Comparison of ENCODE assay signal across 8 cellular contexts in the genomic region with DNA sequence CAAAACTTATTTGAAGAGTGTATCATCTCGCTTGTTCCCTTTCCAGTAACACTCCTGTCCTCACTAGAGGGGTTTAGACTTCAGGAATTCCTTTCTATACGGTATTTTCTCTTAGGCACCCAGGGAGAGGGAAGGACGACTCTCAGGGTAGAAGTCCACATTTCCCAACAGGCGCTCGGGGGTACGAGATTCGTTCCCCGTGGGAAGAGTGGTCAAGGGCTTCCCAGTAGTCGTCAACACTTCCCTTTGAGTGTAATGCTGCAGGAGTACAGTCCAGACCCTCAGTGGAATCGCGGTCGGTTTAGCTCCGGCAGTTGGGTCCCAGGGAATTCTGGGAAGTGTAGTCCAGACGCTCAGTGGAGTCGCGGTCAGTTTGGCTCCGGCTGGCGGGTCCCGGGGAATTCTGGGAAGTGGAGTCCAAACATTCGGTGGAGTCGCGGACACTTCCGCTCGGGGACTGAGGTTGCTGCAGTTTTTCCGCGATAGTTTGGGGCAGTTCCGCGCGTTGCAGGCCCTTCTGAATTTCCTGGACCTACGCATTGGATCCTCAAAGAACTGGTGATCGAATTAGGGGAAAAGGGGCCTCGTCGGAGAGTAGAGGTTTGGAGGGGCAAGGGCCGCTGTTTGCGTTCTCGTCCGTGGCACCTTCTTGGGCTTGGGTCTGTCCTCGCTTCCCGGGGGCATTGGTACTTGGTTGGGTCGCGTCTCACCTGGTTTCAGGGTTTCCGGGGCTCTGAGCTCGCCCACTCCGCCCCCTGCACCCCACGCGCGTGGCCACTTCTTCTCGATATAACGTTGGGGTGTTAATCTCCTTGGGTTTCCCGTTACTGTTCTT. TPM values are rescaled to one million over a fixed set of nuclear protein-coding genes. Genes with fewer than 3 reads are reported as not detected.
DNase-seq lines count a peak whose midpoint lies in the region; TF ChIP-seq lines count a peak whose summit lies in the region.

A gene (plus strand): TSS at position 431 of the 835 bp plus-strand sequence. CDS start 3,513 bp downstream, outside the sequence.

- H3K27me3 Mint-ChIP-seq in HFFc6 (ENCODE audit: insufficient read depth): peaks cover 2% of the 10 kb centered on the region
- no peaks in the 10 kb centered on the region for H3K27me3 Mint-ChIP-seq in activated naive CD4-positive, alpha-beta T cell treated with anti-CD3 and anti-CD28 coated beads, Interleukin-2, amount 50 U/mL, for 24 hours

- 0% methylated on average over 35 to 50 of the region's 50 CpGs for WGBS in testis, 2 donors

- peak within 1 kb of the TSS; percentile 99 for H3K4me2 ChIP-seq in osteoblast (ENCODE audit: insufficient read depth, low read length)

- H3K27ac ChIP-seq in osteoblast (ENCODE audit: low read depth, low read length): peak within 1 kb of the TSS; percentile 60
- H3K27ac ChIP-seq in testis: peak within 1 kb of the TSS; percentile 53 to 60

- peak within 1 kb of the TSS; percentile 89 for H3K27ac Mint-ChIP-seq in HFFc6
- H3K27ac Mint-ChIP-seq in activated naive CD4-positive, alpha-beta T cell treated with anti-CD3 and anti-CD28 coated beads, Interleukin-2, amount 50 U/mL, for 24 hours: peak within 1 kb of the TSS; percentile 85

- peaks cover 20% of the 10 kb centered on the region for H3K36me3 Mint-ChIP-seq in HFFc6 (ENCODE audit: low read depth)
- peaks cover 19% of the 10 kb centered on the region for H3K36me3 Mint-ChIP-seq in activated naive CD4-positive, alpha-beta T cell treated with anti-CD3 and anti-CD28 coated beads, Interleukin-2, amount 50 U/mL, for 24 hours

- intact Hi-C loops in testis (cut with DNase I; ENCODE audit: low total_unique reads): no loop called here

- peak within 1 kb of the TSS; percentile 91 for H3K9ac ChIP-seq in ES-I3 (ENCODE audit: low read depth, low read length)

- no peak for TF ChIP-seq POLR2A in testis (IDR thresholded peaks at IDR 0.05)

- no peaks in the 10 kb centered on the region for H3K27me3 ChIP-seq in osteoblast (ENCODE audit: insufficient read depth, low read length)
- H3K27me3 ChIP-seq in testis: no peaks in the 10 kb centered on the region

- DNase-seq in HFFc6 (peak; percentile 91), NCI-H1048 (lab: John Stamatoyannopoulos, UW) (peak; percentile 72), SKM-1 (lab: John Stamatoyannopoulos, UW; ENCODE audit: unreplicated experiment) (peak; percentile 41), glomerular visceral epithelial cell (ENCODE audit: extremely low spot score) (peak; percentile 91), osteoblast (ENCODE audit: insufficient read length, low spot score, missing footprints) (peak; percentile 90), testis (peak; percentile 97)

- H3K9me3 Mint-ChIP-seq in HFFc6: no peaks in the 10 kb centered on the region
- H3K9me3 Mint-ChIP-seq in activated naive CD4-positive, alpha-beta T cell treated with anti-CD3 and anti-CD28 coated beads, Interleukin-2, amount 50 U/mL, for 24 hours: peaks cover 5% of the 10 kb centered on the region

- H3K4me3 Mint-ChIP-seq in HFFc6: peak within 1 kb of the TSS; percentile 99
- H3K4me3 Mint-ChIP-seq in activated naive CD4-positive, alpha-beta T cell treated with anti-CD3 and anti-CD28 coated beads, Interleukin-2, amount 50 U/mL, for 24 hours: peak within 1 kb of the TSS; percentile 83

- no peaks in the 10 kb centered on the region for H3K9me3 ChIP-seq in ES-I3 (ENCODE audit: control insufficient read depth, insufficient read depth, low read length)
- H3K9me3 ChIP-seq in osteoblast (ENCODE audit: low read depth, low read length): no peaks in the 10 kb centered on the region
- H3K9me3 ChIP-seq in testis: no peaks in the 10 kb centered on the region

- TF ChIP-seq CTCF in HFFc6 (IDR thresholded peaks at IDR 0.05) (no peak), osteoblast (IDR thresholded peaks at IDR 0.05; ENCODE audit: extremely low read depth, low read depth, low read length) (no peak), testis (IDR thresholded peaks at IDR 0.05) (no peak)

- H3K4me3 ChIP-seq in osteoblast (ENCODE audit: insufficient read depth, low read length) (peak within 1 kb of the TSS; percentile 98), testis (peak within 1 kb of the TSS; percentile 73 to 85)

- H3K79me2 ChIP-seq in osteoblast (ENCODE audit: insufficient read depth, low read length): peaks cover 28% of the 10 kb centered on the region

- H3K36me3 ChIP-seq in ES-I3 (ENCODE audit: insufficient read depth, low read length): peaks cover 3% of the 10 kb centered on the region; the same call in 1 of the 2 replicates
- peaks cover 8% of the 10 kb centered on the region for H3K36me3 ChIP-seq in osteoblast (ENCODE audit: insufficient read depth, low read length)
- no peaks in the 10 kb centered on the region for H3K36me3 ChIP-seq in testis (ENCODE audit: low read depth, missing control alignments)

- H2AFZ ChIP-seq in osteoblast (ENCODE audit: low read length): peak within 1 kb of the TSS; percentile 100

- no peaks in the 10 kb centered on the region for H4K20me1 ChIP-seq in osteoblast (ENCODE audit: insufficient read depth, low read length)

- H3K4me1 Mint-ChIP-seq in HFFc6 (ENCODE audit: low read depth): no peaks in the 10 kb centered on the region
- peaks cover 29% of the 10 kb centered on the region for H3K4me1 Mint-ChIP-seq in activated naive CD4-positive, alpha-beta T cell treated with anti-CD3 and anti-CD28 coated beads, Interleukin-2, amount 50 U/mL, for 24 hours

- no peaks in the 10 kb centered on the region for H3K4me1 ChIP-seq in ES-I3 (ENCODE audit: insufficient read depth, low read length)
- peaks cover 3% of the 10 kb centered on the region for H3K4me1 ChIP-seq in osteoblast (ENCODE audit: insufficient read depth, low read length)
- H3K4me1 ChIP-seq in testis: peaks cover 5% of the 10 kb centered on the region

RNA-seq across cellular contexts. Expression of the gene that starts here (rescaled TPM):
- 10 to 100 TPM in 5 of 6 experiments, 1 to 10 TPM in 1; 8.5 to 11.8 (median 10.8) TPM for total RNA-seq in HFFc6 (2021; fragmentation: NEBNext Ultra II Directional; extraction: Animal tissue kit (Norgen Biotek cat#: 25700))
- 32.6 and 36.8 TPM in 2 replicates for total RNA-seq in osteoblast
- 10 to 100 TPM; 21.8 to 22.7 TPM for total RNA-seq in testis
- 11.3 TPM for polyA plus RNA-seq in testis (ENCODE audit: insufficient read depth, low read depth, low replicate concordance)

Comparison
In these comparisons a context has a peak if more than half of its experiments do, and no peak if none do; other contexts are left out.
1. Peak in every context shown above with its lines: DNase-seq, H3K4me3 ChIP-seq and H3K27ac ChIP-seq.
2. DNase-seq: peak in every context shown above with its lines; median percentile 97 in testis; 91 in HFFc6; 91 in glomerular visceral epithelial cell; 90 in osteoblast; 72 in NCI-H1048; 41 in SKM-1.